19 cellular contexts compared by ENCODE assay signal in genomic region chr20:13741879-13742278, GRCh38. TPM values are rescaled to one million over a fixed set of nuclear protein-coding genes. Genes with fewer than 3 reads are reported as not detected.
DNase-seq lines count a peak whose midpoint lies in the region; ATAC-seq, FAIRE-seq and TF ChIP-seq lines count a peak whose summit lies in the region.
"Had no signal": no experiment of that assay in that cellular context is flagged by ENCODE, and none has a peak within 500 bp of the region (broad histone marks: within the 10 kb centered on the region; RNA-seq: fewer than 3 reads in every experiment).

No MANE protein-coding gene starts in this region.

- H3K36me3 Mint-ChIP-seq in activated CD8-positive, alpha-beta T cell treated with anti-CD3 and anti-CD28 coated beads for 36 hours (ENCODE audit: low read depth) = peaks cover 61% of the 10 kb centered on the region
- peaks cover 35% of the 10 kb centered on the region for H3K36me3 Mint-ChIP-seq in activated CD8-positive, alpha-beta T cell treated with anti-CD3 and anti-CD28 coated beads, Interleukin-2, amount 10 ng/mL, durations not matched to agents 7 days and 5 days (ENCODE audit: low read depth)
- peaks cover 32% of the 10 kb centered on the region for H3K36me3 Mint-ChIP-seq in activated T-helper 1 cell treated with anti-CD3 and anti-CD28 coated beads, Interleukin-12 subunit alpha, Interleukin-12 subunit beta, Interleukin-2, Interleukin-4 antibody, amounts not matched to agents 30 ng/mL and 10 ng/mL and 1 ng/mL, durations not matched to agents 14 hours and 24 hours and 36 hours (ENCODE audit: low read depth)

- no peak for TF ChIP-seq CTCF in activated CD8-positive, alpha-beta T cell treated with anti-CD3 and anti-CD28 coated beads for 36 hours (IDR thresholded peaks at IDR 0.05)

- no peak for FAIRE-seq in RCC 7860 (lab: Jason Lieb, UNC)
- FAIRE-seq: D721Med, GM19239, H1 had no signal

- peaks cover 17% of the 10 kb centered on the region for H3K9me3 Mint-ChIP-seq in activated CD8-positive, alpha-beta T cell treated with anti-CD3 and anti-CD28 coated beads for 36 hours
- H3K9me3 Mint-ChIP-seq in activated CD8-positive, alpha-beta T cell treated with anti-CD3 and anti-CD28 coated beads, Interleukin-2, amount 10 ng/mL, durations not matched to agents 7 days and 5 days (ENCODE audit: insufficient read depth) = peaks cover 9% of the 10 kb centered on the region
- peaks cover 12 to 15% of the 10 kb centered on the region in 2 donors for H3K9me3 Mint-ChIP-seq in stimulated activated naive CD8-positive, alpha-beta T cell treated with anti-CD3 and anti-CD28 coated beads, Interleukin-15, amount 100 ng/mL, for 72 hours
- H3K9me3 Mint-ChIP-seq in activated T-helper 1 cell treated with anti-CD3 and anti-CD28 coated beads, Interleukin-12 subunit alpha, Interleukin-12 subunit beta, Interleukin-2, Interleukin-4 antibody, amounts not matched to agents 30 ng/mL and 10 ng/mL and 1 ng/mL, durations not matched to agents 14 hours and 24 hours and 36 hours = peaks cover 15% of the 10 kb centered on the region

- no peak for DNase-seq in activated CD8-positive, alpha-beta T cell treated with anti-CD3 and anti-CD28 coated beads for 36 hours
- no peak for DNase-seq in activated CD8-positive, alpha-beta T cell treated with anti-CD3 and anti-CD28 coated beads, Interleukin-2, amount 10 ng/mL, durations not matched to agents 7 days and 5 days
- DNase-seq in stimulated activated naive CD8-positive, alpha-beta T cell treated with anti-CD3 and anti-CD28 coated beads, Interleukin-15, Interleukin-2, amounts not matched to agents 100 U/mL and 50 U/mL, for 24 hours = no peak
- no peak for DNase-seq in stimulated activated naive CD8-positive, alpha-beta T cell treated with anti-CD3 and anti-CD28 coated beads, Interleukin-15, amount 100 ng/mL, for 72 hours
- no peak for DNase-seq in activated T-helper 1 cell treated with anti-CD3 and anti-CD28 coated beads, Interleukin-12 subunit alpha, Interleukin-12 subunit beta, Interleukin-2, Interleukin-4 antibody, amounts not matched to agents 30 ng/mL and 10 ng/mL and 1 ng/mL, durations not matched to agents 14 hours and 24 hours and 36 hours (ENCODE audit: low spot score)
- DNase-seq in EL (no peak), RCC 7860 (ENCODE audit: low spot score) (no peak)
- DNase-seq: 8988T; CD8-positive, alpha-beta T cell; COR-L47; DMS153; DMS79 treated with DMSO at 0.1 percent for 48 hours; GDM1; HFFc6 had no signal

- intact Hi-C loops in activated CD8-positive, alpha-beta T cell treated with anti-CD3 and anti-CD28 coated beads for 36 hours (cut with micrococcal nuclease) = no loop called here
- intact Hi-C loops in activated T-helper 1 cell treated with anti-CD3 and anti-CD28 coated beads, Interleukin-12 subunit alpha, Interleukin-12 subunit beta, Interleukin-2, Interleukin-4 antibody, amounts not matched to agents 30 ng/mL and 10 ng/mL and 1 ng/mL, durations not matched to agents 14 hours and 24 hours and 36 hours (cut with micrococcal nuclease) = no loop called here

- H3K4me3 Mint-ChIP-seq in activated CD8-positive, alpha-beta T cell treated with anti-CD3 and anti-CD28 coated beads for 36 hours = no peak overlapping the region
- no peak overlapping the region for H3K4me3 Mint-ChIP-seq in activated CD8-positive, alpha-beta T cell treated with anti-CD3 and anti-CD28 coated beads, Interleukin-2, amount 10 ng/mL, durations not matched to agents 7 days and 5 days
- no peak overlapping the region for H3K4me3 Mint-ChIP-seq in stimulated activated naive CD8-positive, alpha-beta T cell treated with anti-CD3 and anti-CD28 coated beads, Interleukin-15, amount 100 ng/mL, for 72 hours
- H3K4me3 Mint-ChIP-seq in activated T-helper 1 cell treated with anti-CD3 and anti-CD28 coated beads, Interleukin-12 subunit alpha, Interleukin-12 subunit beta, Interleukin-2, Interleukin-4 antibody, amounts not matched to agents 30 ng/mL and 10 ng/mL and 1 ng/mL, durations not matched to agents 14 hours and 24 hours and 36 hours = no peak overlapping the region
- H3K4me3 Mint-ChIP-seq: CD14-positive monocyte; CD8-positive, alpha-beta T cell; HFFc6 had no signal

- H3K27ac Mint-ChIP-seq in activated CD8-positive, alpha-beta T cell treated with anti-CD3 and anti-CD28 coated beads for 36 hours = no peak overlapping the region
- H3K27ac Mint-ChIP-seq in activated CD8-positive, alpha-beta T cell treated with anti-CD3 and anti-CD28 coated beads, Interleukin-2, amount 10 ng/mL, durations not matched to agents 7 days and 5 days = no peak overlapping the region
- peak overlapping the region in 1 of 2 donors; percentile 7 for H3K27ac Mint-ChIP-seq in stimulated activated naive CD8-positive, alpha-beta T cell treated with anti-CD3 and anti-CD28 coated beads, Interleukin-15, amount 100 ng/mL, for 72 hours
- H3K27ac Mint-ChIP-seq in activated T-helper 1 cell treated with anti-CD3 and anti-CD28 coated beads, Interleukin-12 subunit alpha, Interleukin-12 subunit beta, Interleukin-2, Interleukin-4 antibody, amounts not matched to agents 30 ng/mL and 10 ng/mL and 1 ng/mL, durations not matched to agents 14 hours and 24 hours and 36 hours = peak overlapping the region; percentile 31
- H3K27ac Mint-ChIP-seq: CD8-positive, alpha-beta T cell; HFFc6 had no signal

- no peaks in the 10 kb centered on the region for H3K27me3 Mint-ChIP-seq in activated CD8-positive, alpha-beta T cell treated with anti-CD3 and anti-CD28 coated beads for 36 hours
- no peaks in the 10 kb centered on the region for H3K27me3 Mint-ChIP-seq in activated CD8-positive, alpha-beta T cell treated with anti-CD3 and anti-CD28 coated beads, Interleukin-2, amount 10 ng/mL, durations not matched to agents 7 days and 5 days (ENCODE audit: low read depth)
- no peaks in the 10 kb centered on the region for H3K27me3 Mint-ChIP-seq in stimulated activated naive CD8-positive, alpha-beta T cell treated with anti-CD3 and anti-CD28 coated beads, Interleukin-15, amount 100 ng/mL, for 72 hours
- no peaks in the 10 kb centered on the region for H3K27me3 Mint-ChIP-seq in activated T-helper 1 cell treated with anti-CD3 and anti-CD28 coated beads, Interleukin-12 subunit alpha, Interleukin-12 subunit beta, Interleukin-2, Interleukin-4 antibody, amounts not matched to agents 30 ng/mL and 10 ng/mL and 1 ng/mL, durations not matched to agents 14 hours and 24 hours and 36 hours (ENCODE audit: insufficient read depth)

- CTCF ChIA-PET in activated CD8-positive, alpha-beta T cell treated with anti-CD3 and anti-CD28 coated beads for 36 hours (lab: Charles Lee) = no interaction called here
- CTCF ChIA-PET in activated CD8-positive, alpha-beta T cell treated with anti-CD3 and anti-CD28 coated beads, Interleukin-2, amount 10 ng/mL, durations not matched to agents 7 days and 5 days (lab: Charles Lee) = no interaction called here

- peaks cover 24% of the 10 kb centered on the region for H3K4me1 Mint-ChIP-seq in activated CD8-positive, alpha-beta T cell treated with anti-CD3 and anti-CD28 coated beads for 36 hours (ENCODE audit: low read depth)
- H3K4me1 Mint-ChIP-seq in activated CD8-positive, alpha-beta T cell treated with anti-CD3 and anti-CD28 coated beads, Interleukin-2, amount 10 ng/mL, durations not matched to agents 7 days and 5 days (ENCODE audit: low read depth) = peaks cover 3% of the 10 kb centered on the region
- peaks cover 13% of the 10 kb centered on the region for H3K4me1 Mint-ChIP-seq in stimulated activated naive CD8-positive, alpha-beta T cell treated with anti-CD3 and anti-CD28 coated beads, Interleukin-15, amount 100 ng/mL, for 72 hours
- H3K4me1 Mint-ChIP-seq in activated T-helper 1 cell treated with anti-CD3 and anti-CD28 coated beads, Interleukin-12 subunit alpha, Interleukin-12 subunit beta, Interleukin-2, Interleukin-4 antibody, amounts not matched to agents 30 ng/mL and 10 ng/mL and 1 ng/mL, durations not matched to agents 14 hours and 24 hours and 36 hours (ENCODE audit: low read depth) = peaks cover 11% of the 10 kb centered on the region
- H3K4me1 Mint-ChIP-seq: CD14-positive monocyte had no signal

- peak; percentile 34 for ATAC-seq in activated CD8-positive, alpha-beta T cell treated with anti-CD3 and anti-CD28 coated beads for 36 hours
- no peak for ATAC-seq in activated CD8-positive, alpha-beta T cell treated with anti-CD3 and anti-CD28 coated beads, Interleukin-2, amount 10 ng/mL, durations not matched to agents 7 days and 5 days
- ATAC-seq in stimulated activated naive CD8-positive, alpha-beta T cell treated with anti-CD3 and anti-CD28 coated beads, Interleukin-15, Interleukin-2, amounts not matched to agents 100 U/mL and 50 U/mL, for 24 hours = peak; percentile 49
- ATAC-seq in stimulated activated naive CD8-positive, alpha-beta T cell treated with anti-CD3 and anti-CD28 coated beads, Interleukin-15, amount 100 ng/mL, for 72 hours = no peak
- ATAC-seq in HG03521 (IDR thresholded peaks at IDR 0.05; ENCODE audit: unreplicated experiment) = no peak
- ATAC-seq: CD8-positive, alpha-beta T cell had no signal

- POLR2A ChIA-PET in activated CD8-positive, alpha-beta T cell treated with anti-CD3 and anti-CD28 coated beads for 36 hours (lab: Charles Lee) = no interaction called here
- POLR2A ChIA-PET in activated CD8-positive, alpha-beta T cell treated with anti-CD3 and anti-CD28 coated beads, Interleukin-2, amount 10 ng/mL, durations not matched to agents 7 days and 5 days (lab: Charles Lee) = no interaction called here

RNA-seq across cellular contexts. Expression of gene ESF1, which starts 42.8 kb away (rescaled TPM):
- total RNA-seq in activated CD8-positive, alpha-beta T cell treated with anti-CD3 and anti-CD28 coated beads for 36 hours = 10 to 100 TPM; 19.9 to 20.4 TPM
- total RNA-seq in activated CD8-positive, alpha-beta T cell treated with anti-CD3 and anti-CD28 coated beads, Interleukin-2, amount 10 ng/mL, durations not matched to agents 7 days and 5 days = 10 to 100 TPM; 13.1 to 13.2 TPM
- total RNA-seq in activated T-helper 1 cell treated with anti-CD3 and anti-CD28 coated beads, Interleukin-12 subunit alpha, Interleukin-12 subunit beta, Interleukin-2, Interleukin-4 antibody, amounts not matched to agents 30 ng/mL and 10 ng/mL and 1 ng/mL, durations not matched to agents 14 hours and 24 hours and 36 hours = 30.3 and 32.1 TPM in 2 replicates

RNA-seq across cellular contexts. Expression of gene NDUFAF5, which starts 42.9 kb away (rescaled TPM):
- total RNA-seq in activated CD8-positive, alpha-beta T cell treated with anti-CD3 and anti-CD28 coated beads for 36 hours = 10 to 100 TPM; 25.9 to 28.4 TPM
- total RNA-seq in activated CD8-positive, alpha-beta T cell treated with anti-CD3 and anti-CD28 coated beads, Interleukin-2, amount 10 ng/mL, durations not matched to agents 7 days and 5 days = 10 to 100 TPM; 26.3 to 34.6 TPM
- 34.9 and 39.9 TPM in 2 replicates for total RNA-seq in activated T-helper 1 cell treated with anti-CD3 and anti-CD28 coated beads, Interleukin-12 subunit alpha, Interleukin-12 subunit beta, Interleukin-2, Interleukin-4 antibody, amounts not matched to agents 30 ng/mL and 10 ng/mL and 1 ng/mL, durations not matched to agents 14 hours and 24 hours and 36 hours

Comparison
In these comparisons a context has a peak if more than half of its experiments do, and no peak if none do; other contexts are left out.
1. ATAC-seq: peak in activated CD8-positive, alpha-beta T cell treated with anti-CD3 and anti-CD28 coated beads for 36 hours (single experiment) and stimulated activated naive CD8-positive, alpha-beta T cell treated with anti-CD3 and anti-CD28 coated beads, Interleukin-15, Interleukin-2, amounts not matched to agents 100 U/mL and 50 U/mL, for 24 hours (single experiment); none in activated CD8-positive, alpha-beta T cell treated with anti-CD3 and anti-CD28 coated beads, Interleukin-2, amount 10 ng/mL, durations not matched to agents 7 days and 5 days (single experiment), stimulated activated naive CD8-positive, alpha-beta T cell treated with anti-CD3 and anti-CD28 coated beads, Interleukin-15, amount 100 ng/mL, for 72 hours (single experiment) and HG03521 (single experiment).